Comparison of ENCODE assay signal across 11 cellular contexts in genomic region chr13:113970810-113971470, GRCh38. TPM values are rescaled to one million over a fixed set of nuclear protein-coding genes. Genes with fewer than 3 reads are reported as not detected.
DNase-seq lines count a peak whose midpoint lies in the region; ATAC-seq, FAIRE-seq and TF ChIP-seq lines count a peak whose summit lies in the region.
"Had no signal": no experiment of that assay in that cellular context is flagged by ENCODE, and none has a peak within 500 bp of the region (broad histone marks: within the 10 kb centered on the region; RNA-seq: fewer than 3 reads in every experiment).

No MANE protein-coding gene starts in this region.

- no peaks in the 10 kb centered on the region for H3K27me3 Mint-ChIP-seq in activated naive CD4-positive, alpha-beta T cell treated with anti-CD3 and anti-CD28 coated beads for 36 hours (ENCODE audit: low read depth)

- no peak overlapping the region for H3K4me3 Mint-ChIP-seq in activated naive CD4-positive, alpha-beta T cell treated with anti-CD3 and anti-CD28 coated beads for 36 hours

- CTCF ChIA-PET in activated naive CD4-positive, alpha-beta T cell treated with anti-CD3 and anti-CD28 coated beads for 36 hours (lab: Charles Lee), result no interaction called here

- intact Hi-C loops in heart left ventricle (cut with DNase I), result no loop called here
- intact Hi-C loops in activated naive CD4-positive, alpha-beta T cell treated with anti-CD3 and anti-CD28 coated beads for 36 hours (cut with micrococcal nuclease), result no loop called here

- ATAC-seq in heart left ventricle, result peak; percentile 77 to 91 (median 84)

- H3K36me3 Mint-ChIP-seq in activated naive CD4-positive, alpha-beta T cell treated with anti-CD3 and anti-CD28 coated beads for 36 hours (ENCODE audit: low read depth), result peaks cover 9% of the 10 kb centered on the region

- H3K9me3 ChIP-seq in adipocyte (ENCODE audit: control insufficient read depth, low read length) (no peaks in the 10 kb centered on the region), heart left ventricle (no peaks in the 10 kb centered on the region)

- H3K4me3 ChIP-seq in adipocyte (ENCODE audit: low read length) (no peak overlapping the region), heart left ventricle (no peak overlapping the region), rectal smooth muscle tissue (ENCODE audit: low read length) (no peak overlapping the region)

- peak overlapping the region in 10 of 12 donors; percentile 18 to 80 (median 50) for H3K27ac ChIP-seq in heart left ventricle
- peak overlapping the region; percentile 33 for H3K27ac ChIP-seq in rectal smooth muscle tissue (ENCODE audit: low read depth, low read length)
- H3K27ac ChIP-seq: parathyroid adenoma had no signal

- peaks cover 17% of the 10 kb centered on the region for H3K4me1 ChIP-seq in adipocyte (ENCODE audit: control insufficient read depth, insufficient read depth, low read length)
- peaks cover 0 to 21% (median 7%) of the 10 kb centered on the region in 12 donors for H3K4me1 ChIP-seq in heart left ventricle
- peaks cover 9% of the 10 kb centered on the region for H3K4me1 ChIP-seq in rectal smooth muscle tissue (ENCODE audit: control insufficient read depth, insufficient read depth, low read length)
- H3K4me1 ChIP-seq: parathyroid adenoma had no signal

- WGBS in heart left ventricle, 4 donors, result 41 to 66% (median 59%) methylated on average over 7 to 19 of the region's 19 CpGs

- H3K9ac ChIP-seq in adipocyte (ENCODE audit: low read length) (peak overlapping the region; percentile 22), rectal smooth muscle tissue (ENCODE audit: low read length) (no peak overlapping the region)
- H3K9ac ChIP-seq: parathyroid adenoma had no signal

- no peaks in the 10 kb centered on the region for H3K4me1 Mint-ChIP-seq in activated naive CD4-positive, alpha-beta T cell treated with anti-CD3 and anti-CD28 coated beads for 36 hours (ENCODE audit: low read depth)

- H3K9me3 Mint-ChIP-seq in activated naive CD4-positive, alpha-beta T cell treated with anti-CD3 and anti-CD28 coated beads for 36 hours, result no peaks in the 10 kb centered on the region

- no peak for TF ChIP-seq POLR2A in heart left ventricle (IDR thresholded peaks at IDR 0.05)

- no peak for TF ChIP-seq CTCF in heart left ventricle (IDR thresholded peaks at IDR 0.05)

- H3K36me3 ChIP-seq in adipocyte (ENCODE audit: control insufficient read depth, insufficient read depth, low read length, severe bottlenecking) (peaks cover 37% of the 10 kb centered on the region), heart left ventricle (peaks cover 0 to 32% (median 2%) of the 10 kb centered on the region in 9 donors), rectal smooth muscle tissue (ENCODE audit: control insufficient read depth, insufficient read depth, low read length) (no peaks in the 10 kb centered on the region)

- DNase-seq in EH (ENCODE audit: low read depth) (peak; percentile 28), adipocyte (ENCODE audit: low read depth) (no peak), heart left ventricle (peak; percentile 40 to 83 (median 68)), globus pallidus (ENCODE audit: low spot score) (no peak), T-helper 1 cell (no peak), RCC 7860 (ENCODE audit: low spot score) (no peak)
- no peak for DNase-seq in activated naive CD4-positive, alpha-beta T cell treated with anti-CD3 and anti-CD28 coated beads for 36 hours
- DNase-seq: hippocampal formation, NCI-H446 treated with DMSO at 0.1 percent for 48 hours had no signal

- no peak overlapping the region for H3K27ac Mint-ChIP-seq in activated naive CD4-positive, alpha-beta T cell treated with anti-CD3 and anti-CD28 coated beads for 36 hours

- H3K27me3 ChIP-seq in adipocyte (replicated peaks; ENCODE audit: control insufficient read depth, insufficient read depth, low read length) (no peaks in the 10 kb centered on the region), heart left ventricle (no peaks in the 10 kb centered on the region), rectal smooth muscle tissue (ENCODE audit: control insufficient read depth, insufficient read depth, low read length) (peaks cover 2% of the 10 kb centered on the region)

- FAIRE-seq in RCC 7860 (lab: Jason Lieb, UNC), result no peak

RNA-seq across cellular contexts. Expression of gene C13orf46, which starts 2.9 kb away (rescaled TPM):
- total RNA-seq in heart left ventricle, result 1 to 10 TPM in 1 of 9 donors, under 1 TPM in 7, not detected in 1; 0.07 to 3.1 (median 0.43) TPM
- under 1 TPM; 0.15 to 0.18 TPM for polyA plus RNA-seq in heart left ventricle
- total RNA-seq in activated naive CD4-positive, alpha-beta T cell treated with anti-CD3 and anti-CD28 coated beads for 36 hours, result 1 to 10 TPM; 1.7 to 1.8 TPM

Comparison
In these comparisons a context has a peak if more than half of its experiments do, and no peak if none do; other contexts are left out.
1. DNase-seq: peak in EH (single experiment) and heart left ventricle (5 of 5); none in adipocyte (single experiment), globus pallidus (single experiment), T-helper 1 cell (0 of 5), RCC 7860 (single experiment) and activated naive CD4-positive, alpha-beta T cell treated with anti-CD3 and anti-CD28 coated beads for 36 hours (single experiment).